Comparison of ENCODE assay signal across 19 cellular contexts in the genomic region with DNA sequence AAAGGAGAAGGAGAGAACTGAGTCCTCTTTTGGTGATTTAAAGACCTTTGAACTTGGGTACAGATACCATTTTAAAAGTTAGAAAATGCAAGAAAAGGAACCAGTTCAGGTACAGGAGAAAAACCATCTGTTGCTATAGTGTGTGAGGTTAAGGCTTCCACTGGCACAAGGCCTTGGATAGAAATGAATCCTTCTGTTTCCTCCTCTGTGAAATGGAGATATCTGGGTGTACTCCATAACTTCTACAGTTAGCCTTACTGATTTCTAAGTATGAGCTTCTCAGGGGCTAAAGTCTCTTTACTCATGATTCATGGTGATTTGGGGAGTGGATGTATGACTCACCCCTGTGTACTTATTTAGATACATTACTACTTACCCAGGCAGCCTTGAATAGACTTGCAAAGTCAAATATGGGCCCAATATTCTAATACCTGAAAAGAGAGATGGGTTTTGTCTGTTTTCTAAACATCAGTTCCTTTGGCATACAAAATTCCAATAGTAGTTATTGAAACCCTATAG.
DNase-seq lines count a peak whose midpoint lies in the region; ATAC-seq, FAIRE-seq and TF ChIP-seq lines count a peak whose summit lies in the region.
"Had no signal": no experiment of that assay in that cellular context is flagged by ENCODE, and none has a peak within 500 bp of the region (broad histone marks: within the 10 kb centered on the region; RNA-seq: fewer than 3 reads in every experiment).

No MANE protein-coding gene starts in this region.

- H3K27me3 Mint-ChIP-seq in activated T-cell treated with anti-CD3 and anti-CD28 coated beads, Interleukin-2, amount 50 U/mL, for 72 hours (ENCODE audit: low read depth): peaks cover 14% of the 10 kb centered on the region
- no peaks in the 10 kb centered on the region for H3K27me3 Mint-ChIP-seq in activated T-cell treated with anti-CD3 and anti-CD28 coated beads, Interleukin-2, amount 50 U/mL, for 24 hours
- H3K27me3 Mint-ChIP-seq in progenitor cell of endocrine pancreas: peaks cover 4% of the 10 kb centered on the region
- H3K27me3 Mint-ChIP-seq: memory B cell had no signal

- no TSS peak for BruUV-seq in HepG2 (replicated peaks; lab: Mats Ljungman, UMichigan)

- H3K36me3 ChIP-seq in osteoblast (ENCODE audit: insufficient read depth, low read length) (no peaks in the 10 kb centered on the region), HepG2 (replicated peaks in 1 of 2; ENCODE audit: control insufficient read depth in 1 of 2, insufficient read depth in 2 of 2, low read length in 2 of 2) (no peaks in the 10 kb centered on the region)
- H3K36me3 ChIP-seq: SJCRH30, thyroid gland had no signal

- no peaks in the 10 kb centered on the region for H4K20me1 ChIP-seq in osteoblast (ENCODE audit: insufficient read depth, low read length)
- no peaks in the 10 kb centered on the region for H4K20me1 ChIP-seq in HepG2 (ENCODE audit: insufficient read depth, low read length)

- H3K4me2 ChIP-seq in osteoblast (ENCODE audit: insufficient read depth, low read length) (no peak overlapping the region), HepG2 (ENCODE audit: low read depth, low read length) (no peak overlapping the region)

- H2AFZ ChIP-seq in osteoblast (ENCODE audit: low read length): no peak overlapping the region
- H2AFZ ChIP-seq in HepG2 (ENCODE audit: low read length): no peak overlapping the region

- POLR2A ChIA-PET in HepG2 (lab: Yijun Ruan, JAX): no interaction called here

- H3K9me3 Mint-ChIP-seq in activated T-cell treated with anti-CD3 and anti-CD28 coated beads, Interleukin-2, amount 50 U/mL, for 72 hours: peaks cover 13 to 17% of the 10 kb centered on the region in 2 donors
- peaks cover 29% of the 10 kb centered on the region for H3K9me3 Mint-ChIP-seq in activated T-cell treated with anti-CD3 and anti-CD28 coated beads, Interleukin-2, amount 50 U/mL, for 24 hours
- no peaks in the 10 kb centered on the region for H3K9me3 Mint-ChIP-seq in progenitor cell of endocrine pancreas (ENCODE audit: low read depth)

- CTCF ChIA-PET in HepG2 (lab: Yijun Ruan, JAX; ENCODE audit: low intra/inter-chr PET ratio, low total read pairs): no interaction called here

- peaks cover 11 to 29% of the 10 kb centered on the region in 2 donors for H3K36me3 Mint-ChIP-seq in activated T-cell treated with anti-CD3 and anti-CD28 coated beads, Interleukin-2, amount 50 U/mL, for 72 hours (ENCODE audit: insufficient read depth in 2 of 2)
- peaks cover 15% of the 10 kb centered on the region for H3K36me3 Mint-ChIP-seq in activated T-cell treated with anti-CD3 and anti-CD28 coated beads, Interleukin-2, amount 50 U/mL, for 24 hours (ENCODE audit: low read depth)
- H3K36me3 Mint-ChIP-seq in progenitor cell of endocrine pancreas (ENCODE audit: insufficient read depth): no peaks in the 10 kb centered on the region

- H3K4me1 ChIP-seq in osteoblast (ENCODE audit: insufficient read depth, low read length) (no peaks in the 10 kb centered on the region), HepG2 (ENCODE audit: insufficient read depth, low read length) (no peaks in the 10 kb centered on the region)
- H3K4me1 ChIP-seq: body of pancreas, SJCRH30 had no signal

- ATAC-seq in activated T-cell treated with anti-CD3 and anti-CD28 coated beads, Interleukin-2, amount 50 U/mL, for 72 hours (replicated peaks in 1 of 2): peak; percentile 78 to 89
- no peak for ATAC-seq in HepG2
- ATAC-seq: body of pancreas, right cardiac atrium had no signal

- TF ChIP-seq POLR2A in NB4 (IDR thresholded peaks at IDR 0.05; ENCODE audit: extremely low read depth, insufficient read length): no peak
- TF ChIP-seq POLR2A in HepG2 (IDR thresholded peaks at IDR 0.05; ENCODE audit: insufficient read depth in 1 of 2, low read depth in 2 of 2, low read length in 2 of 2): no peak

- intact Hi-C loops in HepG2 (cut with micrococcal nuclease; ENCODE audit: unreplicated experiment): no loop called here

- FAIRE-seq in HepG2 (lab: Jason Lieb, UNC): no peak
- FAIRE-seq: frontal cortex had no signal

- TF ChIP-seq CTCF in NB4 (IDR thresholded peaks at IDR 0.05; ENCODE audit: low read depth, low read length): no peak
- no peak for TF ChIP-seq CTCF in osteoblast (IDR thresholded peaks at IDR 0.05; ENCODE audit: extremely low read depth, low read depth, low read length)
- TF ChIP-seq CTCF in HepG2 (CRISPR knock-in tag; IDR thresholded peaks at IDR 0.05): no peak
- TF ChIP-seq CTCF in progenitor cell of endocrine pancreas (IDR thresholded peaks at IDR 0.05; ENCODE audit: unreplicated experiment): no peak

- no peak overlapping the region for H3K27ac Mint-ChIP-seq in activated T-cell treated with anti-CD3 and anti-CD28 coated beads, Interleukin-2, amount 50 U/mL, for 72 hours
- H3K27ac Mint-ChIP-seq in activated T-cell treated with anti-CD3 and anti-CD28 coated beads, Interleukin-2, amount 50 U/mL, for 24 hours: no peak overlapping the region
- H3K27ac Mint-ChIP-seq in progenitor cell of endocrine pancreas: no peak overlapping the region
- H3K27ac Mint-ChIP-seq: memory B cell had no signal

- H3K4me3 ChIP-seq in NB4 (ENCODE audit: low read depth, low read length): no peak overlapping the region
- no peak overlapping the region for H3K4me3 ChIP-seq in osteoblast (ENCODE audit: insufficient read depth, low read length)
- H3K4me3 ChIP-seq in HepG2 (replicated peaks in 1 of 3; ENCODE audit: insufficient read depth in 1 of 3, low read depth in 2 of 3, low read length in 3 of 3): no peak overlapping the region
- H3K4me3 ChIP-seq: body of pancreas, SJCRH30, thyroid gland had no signal

- H3K79me2 ChIP-seq in osteoblast (ENCODE audit: insufficient read depth, low read length) (no peaks in the 10 kb centered on the region), HepG2 (ENCODE audit: insufficient read depth, low read length) (no peaks in the 10 kb centered on the region)

- H3K4me3 Mint-ChIP-seq in activated T-cell treated with anti-CD3 and anti-CD28 coated beads, Interleukin-2, amount 50 U/mL, for 72 hours: no peak overlapping the region
- no peak overlapping the region for H3K4me3 Mint-ChIP-seq in activated T-cell treated with anti-CD3 and anti-CD28 coated beads, Interleukin-2, amount 50 U/mL, for 24 hours
- H3K4me3 Mint-ChIP-seq in progenitor cell of endocrine pancreas (ENCODE audit: low read depth): no peak overlapping the region
- H3K4me3 Mint-ChIP-seq: memory B cell, neural crest cell had no signal

- TF ChIP-seq RAD21 in HepG2 (CRISPR knock-in tag; IDR thresholded peaks at IDR 0.05): no peak

- no peak for TF ChIP-seq EP300 in HepG2 (IDR thresholded peaks at IDR 0.05; ENCODE audit: low read depth in 2 of 2, low read length in 2 of 2)
- TF ChIP-seq EP300 in HepG2 (CRISPR knock-in tag; IDR thresholded peaks at IDR 0.05; ENCODE audit: borderline replicate concordance): no peak

- H3K27me3 ChIP-seq in osteoblast (ENCODE audit: insufficient read depth, low read length): no peaks in the 10 kb centered on the region
- no peaks in the 10 kb centered on the region for H3K27me3 ChIP-seq in HepG2 (ENCODE audit: control insufficient read depth in 1 of 2, insufficient read depth in 2 of 2, low read length in 2 of 2)
- H3K27me3 ChIP-seq: body of pancreas, SJCRH30, thyroid gland had no signal

- in situ Hi-C loops in HepG2 (cut with HindIII; ENCODE audit: extremely low pct_ligation_motif_present, low pct_unique_long_range_greater_than_20kb): no loop called here

- no peak for DNase-seq in activated T-cell treated with anti-CD3 and anti-CD28 coated beads, Interleukin-2, amount 50 U/mL, for 72 hours
- no peak for DNase-seq in activated T-cell treated with anti-CD3 and anti-CD28 coated beads, Interleukin-2, amount 50 U/mL, for 24 hours
- DNase-seq in NB4 (ENCODE audit: low read depth) (peak; percentile 24), dermis blood vessel endothelial cell (peak; percentile 52), osteoblast (ENCODE audit: insufficient read length, low spot score, missing footprints) (peak; percentile 54), HepG2 (ENCODE audit: low spot score) (no peak), progenitor cell of endocrine pancreas (ENCODE audit: low spot score, unreplicated experiment) (no peak)
- no peak for DNase-seq in stimulated activated CD4-positive, alpha-beta T cell treated with anti-CD3 and anti-CD28 coated beads, Interleukin-4, amount 100 ng/mL, for 24 hours
- DNase-seq: ACHN; activated CD4-positive, alpha-beta T cell treated with anti-CD3 and anti-CD28 coated beads, Interleukin-2, amount 50 U/mL, for 1 hour; body of pancreas; NCI-H1417; right cardiac atrium; SJCRH30; stimulated activated CD4-positive, alpha-beta T cell treated with anti-CD3 and anti-CD28 coated beads, Interleukin-2, amount 100 ng/mL, for 24 hours; thyroid gland had no signal

- H3K27ac ChIP-seq in osteoblast (ENCODE audit: low read depth, low read length) (no peak overlapping the region), HepG2 (ENCODE audit: extremely low read length, insufficient read depth, low read length) (no peak overlapping the region)
- H3K27ac ChIP-seq: body of pancreas, SJCRH30, thyroid gland had no signal

- H3K9me3 ChIP-seq in osteoblast (ENCODE audit: low read depth, low read length): no peaks in the 10 kb centered on the region
- H3K9me3 ChIP-seq in HepG2 (ENCODE audit: low read length): no peaks in the 10 kb centered on the region
- H3K9me3 ChIP-seq: body of pancreas, SJCRH30, thyroid gland had no signal

- no peak overlapping the region for H3K9ac ChIP-seq in HepG2 (ENCODE audit: insufficient read depth, low read depth, low read length)

- peaks cover 53% of the 10 kb centered on the region for H3K4me1 Mint-ChIP-seq in activated T-cell treated with anti-CD3 and anti-CD28 coated beads, Interleukin-2, amount 50 U/mL, for 72 hours (ENCODE audit: low read depth)
- H3K4me1 Mint-ChIP-seq in activated T-cell treated with anti-CD3 and anti-CD28 coated beads, Interleukin-2, amount 50 U/mL, for 24 hours (ENCODE audit: low read depth): peaks cover 58% of the 10 kb centered on the region
- no peaks in the 10 kb centered on the region for H3K4me1 Mint-ChIP-seq in progenitor cell of endocrine pancreas (ENCODE audit: low read depth)

TF ChIP-seq in HepG2, 621 proteins besides CTCF, POLR2A, EP300 and RAD21:
- TF ChIP-seq FOXJ3 (CRISPR knock-in tag; IDR thresholded peaks at IDR 0.05; ENCODE audit: borderline replicate concordance): no peak
- TF ChIP-seq ZNF619 (CRISPR knock-in tag; IDR thresholded peaks at IDR 0.05): no peak
- no peak for TF ChIP-seq SOX5 (CRISPR knock-in tag; IDR thresholded peaks at IDR 0.05; ENCODE audit: borderline replicate concordance)
- TF ChIP-seq TGIF2 (CRISPR knock-in tag; IDR thresholded peaks at IDR 0.05): no peak
- TF ChIP-seq NCOR1 (IDR thresholded peaks at IDR 0.05; ENCODE audit: borderline replicate concordance, low read length): no peak
- no peak for TF ChIP-seq JUND (CRISPR knock-in tag; IDR thresholded peaks at IDR 0.05)
- no peak for TF ChIP-seq ZNF510 (CRISPR knock-in tag; IDR thresholded peaks at IDR 0.05; ENCODE audit: low read depth)
- TF ChIP-seq NCOA5 (CRISPR knock-in tag; IDR thresholded peaks at IDR 0.05): no peak

Comparison
In these comparisons a context has a peak if more than half of its experiments do, and no peak if none do; other contexts are left out.
1. DNase-seq: peak in NB4 (single experiment), dermis blood vessel endothelial cell (single experiment) and osteoblast (single experiment); none in activated T-cell treated with anti-CD3 and anti-CD28 coated beads, Interleukin-2, amount 50 U/mL, for 72 hours (0 of 2), activated T-cell treated with anti-CD3 and anti-CD28 coated beads, Interleukin-2, amount 50 U/mL, for 24 hours (single experiment), stimulated activated CD4-positive, alpha-beta T cell treated with anti-CD3 and anti-CD28 coated beads, Interleukin-4, amount 100 ng/mL, for 24 hours (single experiment), HepG2 (single experiment) and progenitor cell of endocrine pancreas (single experiment).